1 cellular context compared by ENCODE assay signal in the genomic region with DNA sequence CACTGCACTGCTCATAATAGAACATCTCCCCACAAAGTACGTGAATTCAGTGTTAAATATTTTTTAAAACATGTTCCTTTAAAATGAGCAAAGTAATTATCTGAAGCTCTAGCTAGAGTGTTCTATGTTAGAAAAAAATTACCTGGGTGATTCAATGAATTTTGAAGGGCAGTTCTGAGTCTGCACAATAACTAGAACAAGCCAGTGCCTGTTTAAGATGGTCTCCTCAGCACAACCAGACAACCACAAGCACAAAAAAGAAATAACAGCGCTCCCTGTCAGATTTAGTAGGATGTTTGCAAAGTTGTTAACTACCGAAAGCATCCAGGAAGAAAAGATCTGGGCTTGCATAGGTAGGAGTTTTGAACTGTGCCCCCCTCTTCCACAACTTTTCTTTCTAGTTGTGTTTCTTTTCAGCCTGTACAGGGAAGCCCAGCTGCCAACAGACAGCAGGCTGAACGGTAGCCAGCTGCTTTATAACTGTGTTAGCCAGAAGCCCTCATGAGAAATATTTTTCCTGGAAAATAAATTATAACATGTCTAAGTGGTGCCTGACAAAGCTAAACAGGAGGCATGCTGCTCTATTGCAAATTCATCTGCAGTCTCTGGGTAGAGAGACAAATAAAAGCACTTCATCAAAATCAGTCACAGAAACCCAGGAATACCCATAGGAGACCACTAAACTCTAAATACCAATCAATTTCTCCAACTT.
TF ChIP-seq lines count a peak whose summit lies in the region.

No MANE protein-coding gene starts in this region.

TF ChIP-seq in H1, 55 proteins besides CTCF, POLR2A, EP300 and RAD21:
- TF ChIP-seq CHD1 (IDR thresholded peaks at IDR 0.05; ENCODE audit: low read depth, low read length), result no peak
- no peak for TF ChIP-seq FOSL1 (IDR thresholded peaks at IDR 0.05; ENCODE audit: insufficient read depth, low read depth, low read length)
- TF ChIP-seq TAF7 (optimal IDR thresholded peaks at IDR 0.05; ENCODE audit: borderline replicate concordance, low read depth, low read length), result no peak
- TF ChIP-seq TAF1 (IDR thresholded peaks at IDR 0.05; ENCODE audit: low read depth, low read length), result no peak
- TF ChIP-seq CTBP2 (IDR thresholded peaks at IDR 0.05; ENCODE audit: borderline replicate concordance, insufficient read depth, insufficient read length, low read length), result no peak
- TF ChIP-seq, protein P1, sequence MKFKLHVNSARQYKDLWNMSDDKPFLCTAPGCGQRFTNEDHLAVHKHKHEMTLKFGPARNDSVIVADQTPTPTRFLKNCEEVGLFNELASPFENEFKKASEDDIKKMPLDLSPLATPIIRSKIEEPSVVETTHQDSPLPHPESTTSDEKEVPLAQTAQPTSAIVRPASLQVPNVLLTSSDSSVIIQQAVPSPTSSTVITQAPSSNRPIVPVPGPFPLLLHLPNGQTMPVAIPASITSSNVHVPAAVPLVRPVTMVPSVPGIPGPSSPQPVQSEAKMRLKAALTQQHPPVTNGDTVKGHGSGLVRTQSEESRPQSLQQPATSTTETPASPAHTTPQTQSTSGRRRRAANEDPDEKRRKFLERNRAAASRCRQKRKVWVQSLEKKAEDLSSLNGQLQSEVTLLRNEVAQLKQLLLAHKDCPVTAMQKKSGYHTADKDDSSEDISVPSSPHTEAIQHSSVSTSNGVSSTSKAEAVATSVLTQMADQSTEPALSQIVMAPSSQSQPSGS (IDR thresholded peaks at IDR 0.05; ENCODE audit: low read length), result no peak
- TF ChIP-seq GTF2F1 (IDR thresholded peaks at IDR 0.05; ENCODE audit: borderline replicate concordance, low read depth, low read length), result no peak
- no peak for TF ChIP-seq SIRT6 (IDR thresholded peaks at IDR 0.05; ENCODE audit: low read length)
- no peak for TF ChIP-seq EGR1 (IDR thresholded peaks at IDR 0.05; ENCODE audit: borderline replicate concordance, low read depth, low read length)
- TF ChIP-seq BACH1 (IDR thresholded peaks at IDR 0.05; ENCODE audit: low read length), result no peak
- no peak for TF ChIP-seq KDM1A (IDR thresholded peaks at IDR 0.05; ENCODE audit: borderline replicate concordance, low read length)
- TF ChIP-seq GABPA (IDR thresholded peaks at IDR 0.05; ENCODE audit: borderline replicate concordance, insufficient read depth, low read length), result no peak
- TF ChIP-seq RBBP5 (IDR thresholded peaks at IDR 0.05; ENCODE audit: borderline replicate concordance, low read depth, low read length), result no peak
- TF ChIP-seq SIX5 (IDR thresholded peaks at IDR 0.05; ENCODE audit: low read depth, low read length), result no peak
- TF ChIP-seq, protein P2, sequence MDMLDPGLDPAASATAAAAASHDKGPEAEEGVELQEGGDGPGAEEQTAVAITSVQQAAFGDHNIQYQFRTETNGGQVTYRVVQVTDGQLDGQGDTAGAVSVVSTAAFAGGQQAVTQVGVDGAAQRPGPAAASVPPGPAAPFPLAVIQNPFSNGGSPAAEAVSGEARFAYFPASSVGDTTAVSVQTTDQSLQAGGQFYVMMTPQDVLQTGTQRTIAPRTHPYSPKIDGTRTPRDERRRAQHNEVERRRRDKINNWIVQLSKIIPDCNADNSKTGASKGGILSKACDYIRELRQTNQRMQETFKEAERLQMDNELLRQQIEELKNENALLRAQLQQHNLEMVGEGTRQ (IDR thresholded peaks at IDR 0.05; ENCODE audit: low read length), result no peak
- no peak for TF ChIP-seq POU5F1 (IDR thresholded peaks at IDR 0.05; ENCODE audit: low read depth, low read length)
- no peak for TF ChIP-seq BCL11A (IDR thresholded peaks at IDR 0.05; ENCODE audit: low read depth in 2 of 2, low read length in 2 of 2)
- no peak for TF ChIP-seq RFX5 (IDR thresholded peaks at IDR 0.05; ENCODE audit: borderline replicate concordance, low read depth, low read length)
- no peak for TF ChIP-seq CEBPB (IDR thresholded peaks at IDR 0.05; ENCODE audit: low read depth, low read length)
TF ChIP-seq in H1: peak in this region for 0.
